In genomic region chr22:36220457-36220921, GRCh38 we compare ENCODE assay signal across 12 cellular contexts. TPM values are rescaled to one million over a fixed set of nuclear protein-coding genes. Genes with fewer than 3 reads are reported as not detected.
A peak's percentile ranks its signal among the peaks of the same experiment; 100 is the strongest.
DNase-seq lines count a peak whose midpoint lies in the region; ATAC-seq and TF ChIP-seq lines count a peak whose summit lies in the region.
"Had no signal": no experiment of that assay in that cellular context is flagged by ENCODE, and none has a peak within 500 bp of the region (broad histone marks: within the 10 kb centered on the region; RNA-seq: fewer than 3 reads in every experiment).

No MANE protein-coding gene starts in this region.

- H3K4me1 ChIP-seq in adipocyte (ENCODE audit: control insufficient read depth, insufficient read depth, low read length) (peaks cover 9% of the 10 kb centered on the region), right atrium auricular region (peaks cover 0 to 20% of the 10 kb centered on the region in 2 donors), testis (no peaks in the 10 kb centered on the region), Caco-2 (no peaks in the 10 kb centered on the region)
- H3K4me1 ChIP-seq: thyroid gland had no signal

- peaks cover 0 to 5% (median 3%) of the 10 kb centered on the region in 5 donors for H3K27me3 Mint-ChIP-seq in naive thymus-derived CD8-positive, alpha-beta T cell
- H3K27me3 Mint-ChIP-seq in Caco-2 (ENCODE audit: insufficient read depth, unreplicated experiment), result peaks cover 7% of the 10 kb centered on the region

- H3K27me3 ChIP-seq in adipocyte (replicated peaks; ENCODE audit: control insufficient read depth, insufficient read depth, low read length) (no peaks in the 10 kb centered on the region), right atrium auricular region (no peaks in the 10 kb centered on the region), testis (no peaks in the 10 kb centered on the region), Caco-2 (replicated peaks; ENCODE audit: control insufficient read depth, insufficient read depth, low read length) (no peaks in the 10 kb centered on the region)
- H3K27me3 ChIP-seq: thyroid gland had no signal

- no peaks in the 10 kb centered on the region for H3K36me3 Mint-ChIP-seq in naive thymus-derived CD8-positive, alpha-beta T cell
- H3K36me3 Mint-ChIP-seq in Caco-2 (ENCODE audit: insufficient read depth, unreplicated experiment), result no peaks in the 10 kb centered on the region

- H3K4me3 Mint-ChIP-seq in naive thymus-derived CD8-positive, alpha-beta T cell, result no peak overlapping the region
- H3K4me3 Mint-ChIP-seq in Caco-2 (ENCODE audit: unreplicated experiment), result no peak overlapping the region

- H3K9ac ChIP-seq in adipocyte (ENCODE audit: low read length), result peak overlapping the region; percentile 27

- no peak for TF ChIP-seq POLR2A in testis (IDR thresholded peaks at IDR 0.05)

- H3K36me3 ChIP-seq in adipocyte (ENCODE audit: control insufficient read depth, insufficient read depth, low read length, severe bottlenecking) (no peaks in the 10 kb centered on the region), right atrium auricular region (no peaks in the 10 kb centered on the region), testis (ENCODE audit: low read depth, missing control alignments) (no peaks in the 10 kb centered on the region), Caco-2 (ENCODE audit: control insufficient read depth, insufficient read depth, low read length) (no peaks in the 10 kb centered on the region)
- H3K36me3 ChIP-seq: thyroid gland had no signal

- CTCF ChIA-PET in Caco-2 (lab: Charles Lee), result interaction anchor here (0.8 to 1.2 kb wide), 2 partner anchors 26 to 48 kb away, joined by 3 read pairs; no protein-coding TSS in a partner anchor

- no peaks in the 10 kb centered on the region for H3K9me3 ChIP-seq in adipocyte (ENCODE audit: control insufficient read depth, low read length)
- H3K9me3 ChIP-seq in right atrium auricular region, result no peaks in the 10 kb centered on the region
- H3K9me3 ChIP-seq in testis, result no peaks in the 10 kb centered on the region
- no peaks in the 10 kb centered on the region for H3K9me3 ChIP-seq in Caco-2
- H3K9me3 ChIP-seq: thyroid gland had no signal

- POLR2A ChIA-PET in naive thymus-derived CD8-positive, alpha-beta T cell (lab: Charles Lee), result no interaction called here
- POLR2A ChIA-PET in Caco-2 (lab: Charles Lee), result no interaction called here

- peak overlapping the region in 1 of 2 donors; percentile 40 for H3K27ac ChIP-seq in right atrium auricular region
- H3K27ac ChIP-seq in testis, result no peak overlapping the region

- WGBS in testis, 2 donors, result 67 to 70% methylated on average over 9 of the region's 9 CpGs

- peaks cover 4 to 11% (median 7%) of the 10 kb centered on the region in 4 donors for H3K4me1 Mint-ChIP-seq in naive thymus-derived CD8-positive, alpha-beta T cell
- H3K4me1 Mint-ChIP-seq in Caco-2 (ENCODE audit: low read depth, unreplicated experiment), result peaks cover 24% of the 10 kb centered on the region

- DNase-seq in DMS 273 (lab: John Stamatoyannopoulos, UW; ENCODE audit: unreplicated experiment), result peak; percentile 16
- no peak for DNase-seq in DMS 273 treated with DMSO at 0.1 percent for 48 hours (lab: John Stamatoyannopoulos, UW)
- DNase-seq in adipocyte (ENCODE audit: low read depth), result peak; percentile 44
- peak; percentile 73 for DNase-seq in right atrium auricular region (ENCODE audit: low spot score)
- peak; percentile 60 for DNase-seq in testis
- no peak for DNase-seq in naive thymus-derived CD8-positive, alpha-beta T cell
- no peak for DNase-seq in Caco-2
- DNase-seq: activated T-cell treated with anti-CD3 and anti-CD28 coated beads, Interleukin-2, amount 50 U/mL, for 1 hour; OCI-M1; stimulated activated CD4-positive, alpha-beta T cell treated with anti-CD3 and anti-CD28 coated beads, Interleukin-12 subunit alpha, Interleukin-12 subunit beta, amount 100 ng/mL, for 4 hours; thyroid gland had no signal

- no peak for ATAC-seq in naive thymus-derived CD8-positive, alpha-beta T cell
- no peak for ATAC-seq in GM19395 (IDR thresholded peaks at IDR 0.05; ENCODE audit: unreplicated experiment)

- TF ChIP-seq CTCF in right atrium auricular region (IDR thresholded peaks at IDR 0.05) (no peak), testis (IDR thresholded peaks at IDR 0.05) (no peak), Caco-2 (IDR thresholded peaks at IDR 0.05; ENCODE audit: insufficient read depth in 1 of 2, low read depth in 1 of 2, low read length in 1 of 2, severe bottlenecking in 1 of 2, unreplicated experiment in 1 of 2) (no peak)

- peak overlapping the region; percentile 8 for H3K4me3 ChIP-seq in adipocyte (ENCODE audit: low read length)
- no peak overlapping the region for H3K4me3 ChIP-seq in right atrium auricular region
- no peak overlapping the region for H3K4me3 ChIP-seq in testis
- H3K4me3 ChIP-seq in Caco-2 (ENCODE audit: low read depth, low read length), result no peak overlapping the region
- H3K4me3 ChIP-seq: thyroid gland had no signal

- intact Hi-C loops in testis (cut with DNase I; ENCODE audit: low total_unique reads), result no loop called here
- intact Hi-C loops in Caco-2 (cut with micrococcal nuclease; ENCODE audit: unreplicated experiment), result loop anchor here (5.0 to 10.0 kb wide), 2 partner anchors 38 to 54 kb away; no protein-coding TSS in a partner anchor

- H3K27ac Mint-ChIP-seq in naive thymus-derived CD8-positive, alpha-beta T cell, result no peak overlapping the region
- no peak overlapping the region for H3K27ac Mint-ChIP-seq in Caco-2 (ENCODE audit: unreplicated experiment)

- H3K9me3 Mint-ChIP-seq in naive thymus-derived CD8-positive, alpha-beta T cell, result no peaks in the 10 kb centered on the region
- H3K9me3 Mint-ChIP-seq in Caco-2 (ENCODE audit: unreplicated experiment), result no peaks in the 10 kb centered on the region

- no TSS peak for BruUV-seq in Caco-2 (replicated peaks; lab: Mats Ljungman, UMichigan)

RNA-seq across cellular contexts. Expression of gene APOL2, which starts 18.8 kb away (rescaled TPM):
- total RNA-seq in right atrium auricular region (10 to 100 TPM; 25.4 to 25.7 TPM), testis (10 to 100 TPM; 19.5 to 34.5 TPM), Caco-2 (2022) (7.9 and 10.0 TPM in 2 replicates)
- 16.6 TPM for polyA plus RNA-seq in testis (ENCODE audit: insufficient read depth, low read depth, low replicate concordance)
- total RNA-seq in naive thymus-derived CD8-positive, alpha-beta T cell, result 10 to 100 TPM; 58.3 to 64.1 TPM
- 10 to 100 TPM; 11.7 to 16.4 (median 16.3) TPM for polyA plus RNA-seq in naive thymus-derived CD8-positive, alpha-beta T cell

RNA-seq across cellular contexts. Expression of gene APOL4, which starts 18.9 kb away (rescaled TPM):
- total RNA-seq in right atrium auricular region, result 1 to 10 TPM in 1 of 2 donors, under 1 TPM in 1; 0.24 to 2.1 TPM
- 1 to 10 TPM in 1 of 2 donors, under 1 TPM in 1; 0.55 to 4.3 TPM for total RNA-seq in testis
- polyA plus RNA-seq in testis (ENCODE audit: insufficient read depth, low read depth, low replicate concordance), result 4.3 TPM
- not detected for total RNA-seq in naive thymus-derived CD8-positive, alpha-beta T cell
- not detected for polyA plus RNA-seq in naive thymus-derived CD8-positive, alpha-beta T cell
- not detected in 2 replicates for total RNA-seq in Caco-2 (2022)

RNA-seq across cellular contexts. Expression of gene APOL1, which starts 32.4 kb away (rescaled TPM):
- total RNA-seq in right atrium auricular region, result 10 to 100 TPM; 10.7 to 18.1 TPM
- total RNA-seq in testis, result 1 to 10 TPM; 5.0 to 9.4 TPM
- polyA plus RNA-seq in testis (ENCODE audit: insufficient read depth, low read depth, low replicate concordance), result 24.4 TPM
- total RNA-seq in naive thymus-derived CD8-positive, alpha-beta T cell, result 10 to 100 TPM; 15.3 to 16.5 TPM
- polyA plus RNA-seq in naive thymus-derived CD8-positive, alpha-beta T cell, result 10 to 100 TPM in 1 of 3 donors, 1 to 10 TPM in 2; 3.3 to 11.8 (median 4.6) TPM
- total RNA-seq in Caco-2 (2022), result 0.32 and 0.39 TPM in 2 replicates

RNA-seq across cellular contexts. Expression of gene APOL3, which starts 59.9 kb away (rescaled TPM):
- total RNA-seq in right atrium auricular region, result 10 to 100 TPM; 13.8 to 29.5 TPM
- total RNA-seq in testis, result 10 to 100 TPM; 10.6 to 13.6 TPM
- polyA plus RNA-seq in testis (ENCODE audit: insufficient read depth, low read depth, low replicate concordance), result 20.9 TPM
- total RNA-seq in naive thymus-derived CD8-positive, alpha-beta T cell, result 100 to 1,000 TPM; 215 to 231 TPM
- polyA plus RNA-seq in naive thymus-derived CD8-positive, alpha-beta T cell, result 10 to 100 TPM; 44.6 to 89.5 (median 72.0) TPM
- 0.35 TPM in 1 of 2 replicates, not detected in the other for total RNA-seq in Caco-2 (2022)

Comparison
In these comparisons a context has a peak if more than half of its experiments do, and no peak if none do; other contexts are left out.
1. DNase-seq: peak in DMS 273 (single experiment), adipocyte (single experiment), right atrium auricular region (single experiment) and testis (single experiment); none in DMS 273 treated with DMSO at 0.1 percent for 48 hours (single experiment), naive thymus-derived CD8-positive, alpha-beta T cell (0 of 10) and Caco-2 (0 of 2).